9 cellular contexts compared by ENCODE assay signal in genomic region chr7:8365499-8366110, GRCh38.
A peak's percentile ranks its signal among the peaks of the same experiment; 100 is the strongest.
DNase-seq lines count a peak whose midpoint lies in the region; ATAC-seq and TF ChIP-seq lines count a peak whose summit lies in the region.
"Had no signal": no experiment of that assay in that cellular context is flagged by ENCODE, and none has a peak within 500 bp of the region (broad histone marks: within the 10 kb centered on the region; RNA-seq: fewer than 3 reads in every experiment).

No MANE protein-coding gene starts in this region.

- CTCF ChIA-PET in A673 (lab: Charles Lee): no interaction called here

- no peak overlapping the region for H3K4me3 ChIP-seq in A673 (ENCODE audit: low read depth, low read length, poor library complexity, severe bottlenecking)
- no peak overlapping the region for H3K4me3 ChIP-seq in brain microvascular endothelial cell (ENCODE audit: low read depth, low read length)
- H3K4me3 ChIP-seq: SK-N-MC had no signal

- intact Hi-C loops in A673 (cut with micrococcal nuclease; ENCODE audit: unreplicated experiment): no loop called here

- in situ Hi-C loops in brain microvascular endothelial cell (cut with HindIII; ENCODE audit: low pct_ligation_motif_present, low sequenced_read_pairs): no loop called here

- POLR2A ChIA-PET in A673 (lab: Charles Lee; ENCODE audit: low non-redundant PET): no interaction called here

- no peaks in the 10 kb centered on the region for H3K36me3 ChIP-seq in A673 (ENCODE audit: insufficient read depth, low read length, poor library complexity, severe bottlenecking)
- no peaks in the 10 kb centered on the region for H3K36me3 ChIP-seq in brain microvascular endothelial cell (replicated peaks)

- H3K27me3 ChIP-seq in A673 (replicated peaks; ENCODE audit: insufficient read depth, low read depth, low read length, poor library complexity) (peaks cover 22% of the 10 kb centered on the region), brain microvascular endothelial cell (replicated peaks) (no peaks in the 10 kb centered on the region)

- TF ChIP-seq CTCF in A673 (conservative IDR thresholded peaks at IDR 0.05; ENCODE audit: low read depth, low read length) (peak; percentile 54), brain microvascular endothelial cell (IDR thresholded peaks at IDR 0.05; ENCODE audit: low read depth, low read length, missing control alignments) (peak; percentile 52)

- BruUV-seq in A673 (replicated peaks; lab: Mats Ljungman, UMichigan): no TSS peak

- H3K27ac ChIP-seq in A673 (ENCODE audit: low read depth, low read length, poor library complexity, severe bottlenecking): no peak overlapping the region
- no peak overlapping the region for H3K27ac ChIP-seq in brain microvascular endothelial cell
- H3K27ac ChIP-seq: SK-N-MC had no signal

- H3K9me3 ChIP-seq in A673 (ENCODE audit: low read depth, low read length, poor library complexity, severe bottlenecking): no peaks in the 10 kb centered on the region

- DNase-seq in A673 (ENCODE audit: low spot score) (peak; percentile 33), NCI-H2081 (lab: John Stamatoyannopoulos, UW) (peak; percentile 33 to 63), brain microvascular endothelial cell (no peak)
- no peak for DNase-seq in stimulated activated CD4-positive, alpha-beta T cell treated with anti-CD3 and anti-CD28 coated beads, Interleukin-2, amount 100 ng/mL, for 48 hours

- ATAC-seq in GM21360 (IDR thresholded peaks at IDR 0.05; ENCODE audit: unreplicated experiment) (peak; percentile 64), HG03139 (IDR thresholded peaks at IDR 0.05; ENCODE audit: unreplicated experiment) (no peak), HG03439 (IDR thresholded peaks at IDR 0.05; ENCODE audit: unreplicated experiment) (no peak), GM18907 (IDR thresholded peaks at IDR 0.05; ENCODE audit: unreplicated experiment) (no peak)

- no peaks in the 10 kb centered on the region for H3K4me1 ChIP-seq in A673 (ENCODE audit: insufficient read depth, low read length, poor library complexity, severe bottlenecking)

Comparison
In these comparisons a context has a peak if more than half of its experiments do, and no peak if none do; other contexts are left out.
1. DNase-seq: peak in A673 (single experiment) and NCI-H2081 (2 of 2); none in brain microvascular endothelial cell (single experiment) and stimulated activated CD4-positive, alpha-beta T cell treated with anti-CD3 and anti-CD28 coated beads, Interleukin-2, amount 100 ng/mL, for 48 hours (0 of 2).